9 cellular contexts compared by ENCODE assay signal in genomic region chr22:41862530-41863266, GRCh38. TPM values are rescaled to one million over a fixed set of nuclear protein-coding genes. Genes with fewer than 3 reads are reported as not detected.
DNase-seq lines count a peak whose midpoint lies in the region; ATAC-seq, FAIRE-seq and TF ChIP-seq lines count a peak whose summit lies in the region.
"Had no signal": no experiment of that assay in that cellular context is flagged by ENCODE, and none has a peak within 500 bp of the region (broad histone marks: within the 10 kb centered on the region; RNA-seq: fewer than 3 reads in every experiment).

No MANE protein-coding gene starts in this region.

- no peak overlapping the region for H3K4me2 ChIP-seq in HepG2 (ENCODE audit: low read depth, low read length)

- TF ChIP-seq CTCF in A673 (conservative IDR thresholded peaks at IDR 0.05; ENCODE audit: low read depth, low read length) (no peak), HepG2 (CRISPR knock-in tag; IDR thresholded peaks at IDR 0.05) (no peak)

- H3K4me3 Mint-ChIP-seq in activated T-cell treated with anti-CD3 and anti-CD28 coated beads, Interleukin-2, amount 50 U/mL, for 24 hours = peak overlapping the region; percentile 76
- peak overlapping the region; percentile 83 to 85 for H3K4me3 Mint-ChIP-seq in stimulated activated naive B cell treated with anti-CD40 and anti-IgM and Interleukin-4, amounts not matched to agents 10 μg/mL and 1 μg/mL and 100 μg/mL, for 72 hours
- H3K4me3 Mint-ChIP-seq: dendritic cell treated with granulocyte-macrophage colony-stimulating factor and Interleukin-4, amounts not matched to agents 40 ng/mL and 50 ng/mL, for 4 days had no signal

- no peak for TF ChIP-seq RAD21 in HepG2 (CRISPR knock-in tag; IDR thresholded peaks at IDR 0.05)

- peak; percentile 58 for ATAC-seq in HG03439 (IDR thresholded peaks at IDR 0.05; ENCODE audit: unreplicated experiment)
- peak; percentile 36 for ATAC-seq in HepG2
- ATAC-seq in stimulated activated naive B cell treated with anti-CD40 and anti-IgM and Interleukin-4, amounts not matched to agents 10 μg/mL and 1 μg/mL and 100 μg/mL, for 72 hours (replicated peaks) = peak; percentile 79 to 80

- H3K27me3 ChIP-seq in A673 (replicated peaks; ENCODE audit: insufficient read depth, low read depth, low read length, poor library complexity) (no peaks in the 10 kb centered on the region), HepG2 (ENCODE audit: control insufficient read depth in 1 of 2, insufficient read depth in 2 of 2, low read length in 2 of 2) (no peaks in the 10 kb centered on the region)

- no TSS peak for BruUV-seq in A673 (replicated peaks; lab: Mats Ljungman, UMichigan)
- no TSS peak for BruUV-seq in HepG2 (replicated peaks; lab: Mats Ljungman, UMichigan)

- no peak for DNase-seq in A673 (ENCODE audit: low spot score)
- peak; percentile 52 for DNase-seq in GM19239 (ENCODE audit: insufficient read length, low spot score)
- peak; percentile 79 for DNase-seq in activated T-cell treated with anti-CD3 and anti-CD28 coated beads, Interleukin-2, amount 50 U/mL, for 24 hours
- DNase-seq in HepG2 (ENCODE audit: low spot score) = no peak
- DNase-seq in stimulated activated naive B cell treated with anti-CD40 and anti-IgM and Interleukin-4, amounts not matched to agents 10 μg/mL and 1 μg/mL and 100 μg/mL, for 72 hours = peak; percentile 82
- no peak for DNase-seq in head of caudate nucleus
- DNase-seq in SIG-M5 treated with dmso at 0.1 percent for 504 hours (lab: John Stamatoyannopoulos, UW; ENCODE audit: unreplicated experiment) = no peak

- CTCF ChIA-PET in A673 (lab: Charles Lee) = interaction anchor here (0.8 kb wide), 1 partner anchor 166 kb away, joined by 4 read pairs; no protein-coding TSS in a partner anchor
- CTCF ChIA-PET in HepG2 (lab: Yijun Ruan, JAX; ENCODE audit: low intra/inter-chr PET ratio, low total read pairs) = no interaction called here

- peaks cover 22% of the 10 kb centered on the region for H3K36me3 ChIP-seq in A673 (ENCODE audit: insufficient read depth, low read length, poor library complexity, severe bottlenecking)
- peaks cover 11 to 40% of the 10 kb centered on the region in 2 experiments for H3K36me3 ChIP-seq in HepG2 (replicated peaks in 1 of 2; ENCODE audit: control insufficient read depth in 1 of 2, insufficient read depth in 2 of 2, low read length in 2 of 2)

- no peaks in the 10 kb centered on the region for H3K9me3 ChIP-seq in A673 (ENCODE audit: low read depth, low read length, poor library complexity, severe bottlenecking)
- no peaks in the 10 kb centered on the region for H3K9me3 ChIP-seq in HepG2 (ENCODE audit: low read length)

- POLR2A ChIA-PET in A673 (lab: Charles Lee; ENCODE audit: low non-redundant PET) = interaction anchor here (0.7 kb wide), 1 partner anchor 75 kb away, joined by 4 read pairs; no protein-coding TSS in a partner anchor
- POLR2A ChIA-PET in HepG2 (lab: Yijun Ruan, JAX) = interaction anchor here (0.6 to 1.8 kb wide), 4 partner anchors 22 to 143 kb away, joined by 3 to 6 read pairs (median 4); partner anchors contain the start of genes CCDC134 and SREBF2

- peaks cover 76% of the 10 kb centered on the region for H4K20me1 ChIP-seq in HepG2 (ENCODE audit: insufficient read depth, low read length)

- no peaks in the 10 kb centered on the region for H3K9me3 Mint-ChIP-seq in activated T-cell treated with anti-CD3 and anti-CD28 coated beads, Interleukin-2, amount 50 U/mL, for 24 hours
- no peaks in the 10 kb centered on the region for H3K9me3 Mint-ChIP-seq in stimulated activated naive B cell treated with anti-CD40 and anti-IgM and Interleukin-4, amounts not matched to agents 10 μg/mL and 1 μg/mL and 100 μg/mL, for 72 hours
- H3K9me3 Mint-ChIP-seq: dendritic cell treated with granulocyte-macrophage colony-stimulating factor and Interleukin-4, amounts not matched to agents 40 ng/mL and 50 ng/mL, for 4 days had no signal

- H3K36me3 Mint-ChIP-seq in activated T-cell treated with anti-CD3 and anti-CD28 coated beads, Interleukin-2, amount 50 U/mL, for 24 hours (ENCODE audit: low read depth) = peaks cover 47% of the 10 kb centered on the region
- H3K36me3 Mint-ChIP-seq in stimulated activated naive B cell treated with anti-CD40 and anti-IgM and Interleukin-4, amounts not matched to agents 10 μg/mL and 1 μg/mL and 100 μg/mL, for 72 hours = peaks cover 41 to 55% of the 10 kb centered on the region in 2 donors

- intact Hi-C loops in A673 (cut with micrococcal nuclease; ENCODE audit: unreplicated experiment) = no loop called here
- intact Hi-C loops in HepG2 (cut with micrococcal nuclease; ENCODE audit: unreplicated experiment) = no loop called here
- intact Hi-C loops in head of caudate nucleus (cut with DNase I) = no loop called here

- H3K4me1 ChIP-seq in A673 (ENCODE audit: insufficient read depth, low read length, poor library complexity, severe bottlenecking) (peaks cover 26% of the 10 kb centered on the region), HepG2 (ENCODE audit: insufficient read depth, low read length) (peaks cover 54% of the 10 kb centered on the region)

- no peaks in the 10 kb centered on the region for H3K27me3 Mint-ChIP-seq in activated T-cell treated with anti-CD3 and anti-CD28 coated beads, Interleukin-2, amount 50 U/mL, for 24 hours
- H3K27me3 Mint-ChIP-seq in stimulated activated naive B cell treated with anti-CD40 and anti-IgM and Interleukin-4, amounts not matched to agents 10 μg/mL and 1 μg/mL and 100 μg/mL, for 72 hours = no peaks in the 10 kb centered on the region
- H3K27me3 Mint-ChIP-seq: dendritic cell treated with granulocyte-macrophage colony-stimulating factor and Interleukin-4, amounts not matched to agents 40 ng/mL and 50 ng/mL, for 4 days had no signal

- no peak overlapping the region for H3K9ac ChIP-seq in HepG2 (ENCODE audit: insufficient read depth, low read depth, low read length)

- H3K27ac Mint-ChIP-seq in activated T-cell treated with anti-CD3 and anti-CD28 coated beads, Interleukin-2, amount 50 U/mL, for 24 hours = peak overlapping the region; percentile 99
- H3K27ac Mint-ChIP-seq in stimulated activated naive B cell treated with anti-CD40 and anti-IgM and Interleukin-4, amounts not matched to agents 10 μg/mL and 1 μg/mL and 100 μg/mL, for 72 hours = peak overlapping the region; percentile 100
- H3K27ac Mint-ChIP-seq: dendritic cell treated with granulocyte-macrophage colony-stimulating factor and Interleukin-4, amounts not matched to agents 40 ng/mL and 50 ng/mL, for 4 days had no signal

- in situ Hi-C loops in HepG2 (cut with HindIII; ENCODE audit: extremely low pct_ligation_motif_present, low pct_unique_long_range_greater_than_20kb) = no loop called here

- peaks cover 81% of the 10 kb centered on the region for H3K4me1 Mint-ChIP-seq in activated T-cell treated with anti-CD3 and anti-CD28 coated beads, Interleukin-2, amount 50 U/mL, for 24 hours (ENCODE audit: low read depth)
- H3K4me1 Mint-ChIP-seq in stimulated activated naive B cell treated with anti-CD40 and anti-IgM and Interleukin-4, amounts not matched to agents 10 μg/mL and 1 μg/mL and 100 μg/mL, for 72 hours = peaks cover 52 to 85% of the 10 kb centered on the region in 2 donors

- H3K27ac ChIP-seq in A673 (ENCODE audit: low read depth, low read length, poor library complexity, severe bottlenecking) = peak overlapping the region; percentile 72
- peak overlapping the region; percentile 5 for H3K27ac ChIP-seq in HepG2 (ENCODE audit: extremely low read length, insufficient read depth, low read length)

- no peak for TF ChIP-seq POLR2A in HepG2 (IDR thresholded peaks at IDR 0.05; ENCODE audit: insufficient read depth in 1 of 2, low read depth in 2 of 2, low read length in 2 of 2)

- WGBS in HepG2 (ENCODE audit: low lambda C conversion rate) = 90% methylated on average over 11 of the region's 11 CpGs

- peak; percentile 91 for FAIRE-seq in GM19239 (lab: Jason Lieb, UNC)
- no peak for FAIRE-seq in HepG2 (lab: Jason Lieb, UNC)

- H2AFZ ChIP-seq in HepG2 (ENCODE audit: low read length) = no peak overlapping the region

- H3K4me3 ChIP-seq in A673 (ENCODE audit: low read depth, low read length, poor library complexity, severe bottlenecking) = no peak overlapping the region
- H3K4me3 ChIP-seq in HepG2 (replicated peaks in 1 of 3; ENCODE audit: insufficient read depth in 1 of 3, low read depth in 2 of 3, low read length in 3 of 3) = no peak overlapping the region

- peaks cover 72% of the 10 kb centered on the region for H3K79me2 ChIP-seq in HepG2 (ENCODE audit: insufficient read depth, low read length)

- TF ChIP-seq EP300 in HepG2 (IDR thresholded peaks at IDR 0.05; ENCODE audit: low read depth in 2 of 2, low read length in 2 of 2) = no peak
- no peak for TF ChIP-seq EP300 in HepG2 (CRISPR knock-in tag; IDR thresholded peaks at IDR 0.05; ENCODE audit: borderline replicate concordance)

RNA-seq across cellular contexts. Expression of gene SREBF2, which starts 29.8 kb away (rescaled TPM):
- total RNA-seq in A673 (2021) = 141 and 162 TPM in 2 replicates
- total RNA-seq in HepG2 (2016; rRNA removed; fragmentation: Illumina TruSeq; extraction: Trizol) = 30.2 and 53.8 TPM in 2 replicates
- 14.0 and 16.6 TPM in 2 replicates for total RNA-seq in HepG2 (2016; cell fraction: cytosol; rRNA removed; fragmentation: Illumina TruSeq; extraction: Trizol; ENCODE audit: low read depth)
- 28.0 and 53.2 TPM in 2 replicates for total RNA-seq in HepG2 (2016; cell fraction: insoluble cytoplasmic fraction; rRNA removed; fragmentation: Illumina TruSeq; extraction: Trizol)
- 33.3 and 36.0 TPM in 2 replicates for total RNA-seq in HepG2 (2016; cell fraction: membrane; rRNA removed; fragmentation: Illumina TruSeq; extraction: Trizol)
- 57.4 and 66.5 TPM in 2 replicates for total RNA-seq in HepG2 (2016; cell fraction: nucleus; rRNA removed; fragmentation: Illumina TruSeq; extraction: Trizol)
- polyA plus RNA-seq in HepG2 (2011; rRNA removed) = 72.6 and 108 TPM in 2 replicates
- polyA plus RNA-seq in HepG2 (2011; cell fraction: cytosol; rRNA removed) = 70.5 and 75.9 TPM in 2 replicates
- polyA plus RNA-seq in HepG2 (2011; cell fraction: nucleus; rRNA removed) = 163 and 208 TPM in 2 replicates
- polyA plus RNA-seq in HepG2 (2012) = 109 and 143 TPM in 2 replicates
- 6.9 and 7.8 TPM in 2 replicates for polyA plus RNA-seq in HepG2 (2016; cell fraction: cytosol; fragmentation: Illumina TruSeq; extraction: Trizol; ENCODE audit: low read depth)
- polyA plus RNA-seq in HepG2 (2016; cell fraction: insoluble cytoplasmic fraction; fragmentation: Illumina TruSeq; extraction: Trizol; ENCODE audit: low read depth) = 26.3 and 34.3 TPM in 2 replicates
- 19.9 and 23.8 TPM in 2 replicates for polyA plus RNA-seq in HepG2 (2016; cell fraction: membrane; fragmentation: Illumina TruSeq; extraction: Trizol; ENCODE audit: low read depth)
- 92.3 and 92.9 TPM in 2 replicates for polyA plus RNA-seq in HepG2 (2016; cell fraction: nucleus; fragmentation: Illumina TruSeq; extraction: Trizol; ENCODE audit: insufficient read depth, low read depth)
- polyA minus RNA-seq in HepG2 (2011; rRNA and poly(A)+ RNA removed; ENCODE audit: low replicate concordance) = 105 and 167 TPM in 2 replicates
- polyA minus RNA-seq in HepG2 (2011; cell fraction: cytosol; rRNA and poly(A)+ RNA removed) = 56.3 and 97.6 TPM in 2 replicates
- 62.8 and 87.4 TPM in 2 replicates for polyA minus RNA-seq in HepG2 (2011; cell fraction: nucleus; rRNA and poly(A)+ RNA removed)

RNA-seq across cellular contexts. Expression of gene SHISA8, which starts 52.2 kb away (rescaled TPM):
- total RNA-seq in A673 (2021) = 1.4 and 1.8 TPM in 2 replicates
- total RNA-seq in HepG2 (2016; rRNA removed; fragmentation: Illumina TruSeq; extraction: Trizol) = not detected in 2 replicates
- total RNA-seq in HepG2 (2016; cell fraction: cytosol; rRNA removed; fragmentation: Illumina TruSeq; extraction: Trizol; ENCODE audit: low read depth) = not detected in 2 replicates
- total RNA-seq in HepG2 (2016; cell fraction: insoluble cytoplasmic fraction; rRNA removed; fragmentation: Illumina TruSeq; extraction: Trizol) = not detected in 2 replicates
- not detected in 2 replicates for total RNA-seq in HepG2 (2016; cell fraction: membrane; rRNA removed; fragmentation: Illumina TruSeq; extraction: Trizol)
- not detected in 2 replicates for total RNA-seq in HepG2 (2016; cell fraction: nucleus; rRNA removed; fragmentation: Illumina TruSeq; extraction: Trizol)
- polyA plus RNA-seq in HepG2 (2011; rRNA removed) = not detected in 2 replicates
- not detected in 2 replicates for polyA plus RNA-seq in HepG2 (2011; cell fraction: cytosol; rRNA removed)
- polyA plus RNA-seq in HepG2 (2011; cell fraction: nucleus; rRNA removed) = not detected in 2 replicates
- polyA plus RNA-seq in HepG2 (2012) = not detected in 2 replicates
- not detected in 2 replicates for polyA plus RNA-seq in HepG2 (2016; cell fraction: cytosol; fragmentation: Illumina TruSeq; extraction: Trizol; ENCODE audit: low read depth)
- polyA plus RNA-seq in HepG2 (2016; cell fraction: insoluble cytoplasmic fraction; fragmentation: Illumina TruSeq; extraction: Trizol; ENCODE audit: low read depth) = not detected in 2 replicates
- not detected in 2 replicates for polyA plus RNA-seq in HepG2 (2016; cell fraction: membrane; fragmentation: Illumina TruSeq; extraction: Trizol; ENCODE audit: low read depth)
- not detected in 2 replicates for polyA plus RNA-seq in HepG2 (2016; cell fraction: nucleus; fragmentation: Illumina TruSeq; extraction: Trizol; ENCODE audit: insufficient read depth, low read depth)
- polyA minus RNA-seq in HepG2 (2011; rRNA and poly(A)+ RNA removed; ENCODE audit: low replicate concordance) = not detected in 2 replicates
- polyA minus RNA-seq in HepG2 (2011; cell fraction: cytosol; rRNA and poly(A)+ RNA removed) = not detected in 2 replicates
- not detected in 2 replicates for polyA minus RNA-seq in HepG2 (2011; cell fraction: nucleus; rRNA and poly(A)+ RNA removed)

Comparison
In these comparisons a context has a peak if more than half of its experiments do, and no peak if none do; other contexts are left out.
1. DNase-seq: peak in GM19239 (single experiment), activated T-cell treated with anti-CD3 and anti-CD28 coated beads, Interleukin-2, amount 50 U/mL, for 24 hours (single experiment) and stimulated activated naive B cell treated with anti-CD40 and anti-IgM and Interleukin-4, amounts not matched to agents 10 μg/mL and 1 μg/mL and 100 μg/mL, for 72 hours (single experiment); none in A673 (single experiment), HepG2 (single experiment), head of caudate nucleus (0 of 42) and SIG-M5 treated with dmso at 0.1 percent for 504 hours (single experiment).
2. Peak in every context shown above with its lines, with median percentiles within 50 percentile points of each other: ATAC-seq.